Comparison of ENCODE assay signal across 8 cellular contexts in the genomic region with DNA sequence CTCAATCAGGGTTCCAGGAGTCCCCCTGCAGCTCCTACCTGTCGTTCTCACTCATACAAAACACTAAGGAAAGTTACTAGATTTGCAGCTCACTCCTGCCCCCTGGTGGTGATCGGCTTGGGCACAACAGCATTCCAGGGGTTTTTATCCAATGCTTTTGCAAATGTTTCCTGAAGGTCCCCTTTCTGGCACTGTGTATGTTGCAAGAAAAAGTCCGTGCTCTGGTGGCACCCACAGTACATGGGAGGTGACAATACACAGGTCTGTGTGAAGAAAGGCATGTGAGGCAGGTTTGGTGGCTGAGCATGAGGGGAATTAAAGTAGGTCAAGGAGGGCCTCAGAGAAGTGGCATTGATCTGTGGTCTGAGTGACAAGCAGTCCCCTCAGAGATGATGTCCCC. TPM values are rescaled to one million over a fixed set of nuclear protein-coding genes. Genes with fewer than 3 reads are reported as not detected.
A peak's percentile ranks its signal among the peaks of the same experiment; 100 is the strongest.
DNase-seq lines count a peak whose midpoint lies in the region; ATAC-seq and TF ChIP-seq lines count a peak whose summit lies in the region.

No MANE protein-coding gene starts in this region.

- DNase-seq in NCI-H2029 treated with DMSO at 0.1 percent for 48 hours (lab: John Stamatoyannopoulos, UW) = peak; percentile 74
- DNase-seq in T1000 (lab: John Stamatoyannopoulos, UW) = peak; percentile 63
- peak; percentile 65 for DNase-seq in astrocyte of the cerebellum (ENCODE audit: low read depth)
- DNase-seq in hepatocyte (ENCODE audit: low spot score) = peak; percentile 88
- peak; percentile 76 for DNase-seq in smooth muscle cell (lab: John Stamatoyannopoulos, UW; ENCODE audit: unreplicated experiment)

- H3K4me3 ChIP-seq in astrocyte of the cerebellum (ENCODE audit: low read depth, low read length) (no peak overlapping the region), hepatocyte (no peak overlapping the region), smooth muscle cell (no peak overlapping the region)

- no peak overlapping the region for H3K9ac ChIP-seq in smooth muscle cell (ENCODE audit: low read depth)

- WGBS in hepatocyte (ENCODE audit: low lambda C conversion rate, missing lambda C conversion rate) = 0% methylated on average over 3 of the region's 3 CpGs
- WGBS in smooth muscle cell (ENCODE audit: low lambda C conversion rate) = 2% methylated on average over 3 of the region's 3 CpGs

- in situ Hi-C loops in astrocyte of the cerebellum (cut with HindIII; ENCODE audit: low sequenced_read_pairs) = no loop called here

- no peaks in the 10 kb centered on the region for H3K9me3 ChIP-seq in hepatocyte (ENCODE audit: low read depth)
- H3K9me3 ChIP-seq in smooth muscle cell (replicated peaks; ENCODE audit: low read depth) = no peaks in the 10 kb centered on the region

- no peaks in the 10 kb centered on the region for H3K4me1 ChIP-seq in hepatocyte (ENCODE audit: insufficient read depth)
- H3K4me1 ChIP-seq in smooth muscle cell (ENCODE audit: low read depth) = no peaks in the 10 kb centered on the region

- H3K4me2 ChIP-seq in hepatocyte = no peak overlapping the region
- H3K4me2 ChIP-seq in smooth muscle cell = no peak overlapping the region

- no peaks in the 10 kb centered on the region for H3F3A ChIP-seq in smooth muscle cell (ENCODE audit: low read depth)

- H4K20me1 ChIP-seq in hepatocyte (ENCODE audit: insufficient read depth, poor library complexity, severe bottlenecking) = no peaks in the 10 kb centered on the region
- H4K20me1 ChIP-seq in smooth muscle cell (ENCODE audit: low read depth) = peaks cover 6% of the 10 kb centered on the region

- no peaks in the 10 kb centered on the region for H3K9me2 ChIP-seq in hepatocyte (replicated peaks; ENCODE audit: insufficient read depth)

- H3K79me2 ChIP-seq in hepatocyte (no peaks in the 10 kb centered on the region), smooth muscle cell (ENCODE audit: low read depth) (no peaks in the 10 kb centered on the region)

- no peak overlapping the region for H2AFZ ChIP-seq in hepatocyte
- H2AFZ ChIP-seq in smooth muscle cell (ENCODE audit: low read depth) = no peak overlapping the region

- H3K27me3 ChIP-seq in hepatocyte (no peaks in the 10 kb centered on the region), smooth muscle cell (ENCODE audit: low read depth) (no peaks in the 10 kb centered on the region)

- H3K27ac ChIP-seq in hepatocyte (no peak overlapping the region), smooth muscle cell (ENCODE audit: low read depth) (no peak overlapping the region)

- no peak for ATAC-seq in GM18498 (IDR thresholded peaks at IDR 0.05; ENCODE audit: unreplicated experiment)
- ATAC-seq in HG03039 (IDR thresholded peaks at IDR 0.05; ENCODE audit: unreplicated experiment) = no peak

- peak; percentile 89 for TF ChIP-seq CTCF in GM12874 (IDR thresholded peaks at IDR 0.05; ENCODE audit: insufficient read depth, low read depth, low read length)
- TF ChIP-seq CTCF in astrocyte of the cerebellum (IDR thresholded peaks at IDR 0.05; ENCODE audit: low read depth, low read length, missing control alignments) = peak; percentile 97
- TF ChIP-seq CTCF in hepatocyte (IDR thresholded peaks at IDR 0.05; ENCODE audit: poor library complexity) = peak; percentile 96
- TF ChIP-seq CTCF in smooth muscle cell (IDR thresholded peaks at IDR 0.05; ENCODE audit: borderline replicate concordance, insufficient read depth, poor library complexity, severe bottlenecking) = peak; percentile 93

- H3K36me3 ChIP-seq in hepatocyte (replicated peaks; ENCODE audit: insufficient read depth, low read depth) (no peaks in the 10 kb centered on the region), smooth muscle cell (ENCODE audit: low read depth) (no peaks in the 10 kb centered on the region)

RNA-seq across cellular contexts. Expression of a gene that starts 8.6 kb away (rescaled TPM):
- total RNA-seq in hepatocyte (52.4 and 63.6 TPM in 2 replicates), smooth muscle cell (52.5 and 53.1 TPM in 2 replicates)
- polyA plus RNA-seq in hepatocyte (94.3 and 108 TPM in 2 replicates), smooth muscle cell (90.8 and 98.4 TPM in 2 replicates)

RNA-seq across cellular contexts. Expression of a gene that starts 14.4 kb away (rescaled TPM):
- total RNA-seq in hepatocyte = 124 and 144 TPM in 2 replicates
- 196 and 224 TPM in 2 replicates for polyA plus RNA-seq in hepatocyte
- 98.4 and 103 TPM in 2 replicates for total RNA-seq in smooth muscle cell
- polyA plus RNA-seq in smooth muscle cell = 186 and 198 TPM in 2 replicates

RNA-seq across cellular contexts. Expression of a gene that starts 31.4 kb away (rescaled TPM):
- 1.3 and 2.8 TPM in 2 replicates for total RNA-seq in hepatocyte
- 4.3 and 5.8 TPM in 2 replicates for polyA plus RNA-seq in hepatocyte
- total RNA-seq in smooth muscle cell = 2.7 and 3.3 TPM in 2 replicates
- 12.3 and 16.4 TPM in 2 replicates for polyA plus RNA-seq in smooth muscle cell

RNA-seq across cellular contexts. Expression of a gene that starts 49.5 kb away (rescaled TPM):
- 5.2 and 5.3 TPM in 2 replicates for total RNA-seq in hepatocyte
- polyA plus RNA-seq in hepatocyte = 11.7 and 16.8 TPM in 2 replicates
- total RNA-seq in smooth muscle cell = 4.5 and 6.5 TPM in 2 replicates
- polyA plus RNA-seq in smooth muscle cell = 29.3 and 31.3 TPM in 2 replicates

RNA-seq across cellular contexts. Expression of a gene that starts 55.6 kb away (rescaled TPM):
- 11.7 and 16.4 TPM in 2 replicates for total RNA-seq in hepatocyte
- polyA plus RNA-seq in hepatocyte = 35.5 and 42.0 TPM in 2 replicates
- total RNA-seq in smooth muscle cell = 8.3 and 18.3 TPM in 2 replicates
- polyA plus RNA-seq in smooth muscle cell = 35.5 and 43.0 TPM in 2 replicates
